1 cellular context compared by ENCODE assay signal in the genomic region with DNA sequence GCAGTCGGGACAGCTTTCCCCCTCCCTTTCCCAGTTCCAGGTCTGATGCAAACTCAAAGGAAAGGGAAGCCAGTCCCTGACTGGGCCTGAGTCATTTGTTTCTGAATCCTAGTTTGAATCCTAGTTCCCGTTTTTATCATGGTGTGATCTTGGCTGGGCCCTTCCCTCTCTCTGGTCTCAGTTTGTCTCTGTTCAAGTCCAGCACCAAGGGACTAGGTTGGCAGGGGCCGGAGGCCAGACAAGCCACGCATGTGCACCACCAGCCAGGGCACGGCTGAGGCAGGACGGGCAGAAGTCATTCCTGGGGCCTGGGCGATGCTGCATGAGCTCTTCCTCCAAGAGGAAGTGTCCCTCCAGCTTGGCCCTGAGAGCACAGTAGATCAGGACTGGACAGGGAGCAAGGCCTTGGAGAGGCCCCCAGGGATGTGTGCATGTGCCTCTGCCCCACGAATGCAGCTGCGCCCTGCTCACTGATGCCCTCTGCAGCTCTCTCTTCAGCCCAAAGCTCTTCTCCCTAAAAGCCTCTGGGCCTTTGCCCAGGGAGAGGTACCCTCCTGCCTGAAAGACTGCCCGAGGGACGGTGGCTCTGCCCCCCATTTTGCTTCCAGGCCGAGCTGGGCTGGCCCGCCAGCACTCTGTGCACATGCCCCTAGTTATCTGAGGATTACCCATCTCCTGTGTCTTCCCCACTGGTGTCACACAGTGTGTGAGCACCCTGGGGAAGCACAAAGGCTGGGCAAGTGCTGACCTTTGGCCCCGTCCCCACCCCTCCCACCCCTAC.
TF ChIP-seq lines count a peak whose summit lies in the region.

No MANE protein-coding gene starts in this region.

TF ChIP-seq in WTC11, 78 proteins besides CTCF, POLR2A, EP300 and RAD21 (continued from another document):
- TF ChIP-seq, protein P1, sequence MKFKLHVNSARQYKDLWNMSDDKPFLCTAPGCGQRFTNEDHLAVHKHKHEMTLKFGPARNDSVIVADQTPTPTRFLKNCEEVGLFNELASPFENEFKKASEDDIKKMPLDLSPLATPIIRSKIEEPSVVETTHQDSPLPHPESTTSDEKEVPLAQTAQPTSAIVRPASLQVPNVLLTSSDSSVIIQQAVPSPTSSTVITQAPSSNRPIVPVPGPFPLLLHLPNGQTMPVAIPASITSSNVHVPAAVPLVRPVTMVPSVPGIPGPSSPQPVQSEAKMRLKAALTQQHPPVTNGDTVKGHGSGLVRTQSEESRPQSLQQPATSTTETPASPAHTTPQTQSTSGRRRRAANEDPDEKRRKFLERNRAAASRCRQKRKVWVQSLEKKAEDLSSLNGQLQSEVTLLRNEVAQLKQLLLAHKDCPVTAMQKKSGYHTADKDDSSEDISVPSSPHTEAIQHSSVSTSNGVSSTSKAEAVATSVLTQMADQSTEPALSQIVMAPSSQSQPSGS (CRISPR knock-in tag; IDR thresholded peaks at IDR 0.05; ENCODE audit: borderline replicate concordance, low read depth), result no peak
- TF ChIP-seq ZNF263 (CRISPR knock-in tag; IDR thresholded peaks at IDR 0.05; ENCODE audit: low read depth) (no peak), JUN (CRISPR knock-in tag; IDR thresholded peaks at IDR 0.05) (no peak), ZNF219 (CRISPR knock-in tag; IDR thresholded peaks at IDR 0.05; ENCODE audit: borderline replicate concordance) (no peak)
